Comparison of ENCODE assay signal across 15 cellular contexts in genomic region chr10:12541446-12542067, GRCh38.
DNase-seq lines count a peak whose midpoint lies in the region; ATAC-seq and TF ChIP-seq lines count a peak whose summit lies in the region.
"Had no signal": no experiment of that assay in that cellular context is flagged by ENCODE, and none has a peak within 500 bp of the region (broad histone marks: within the 10 kb centered on the region; RNA-seq: fewer than 3 reads in every experiment).

No MANE protein-coding gene starts in this region.

- H2AFZ ChIP-seq in PC-9 = no peak overlapping the region

- DNase-seq in cardiac septum (ENCODE audit: low spot score) (peak; percentile 68), heart right ventricle (no peak), neural crest cell (ENCODE audit: low read depth, low spot score) (no peak), OCI-M2 (lab: John Stamatoyannopoulos, UW; ENCODE audit: unreplicated experiment) (no peak), PC-9 (no peak)
- no peak for DNase-seq in activated T-helper 2 cell treated with anti-CD3 and anti-CD28 coated beads, Interferon-gamma antibody, Interleukin-2, Interleukin-4, amounts not matched to agents 10 μg/mL and 5 μg/mL and 100 μg/mL, durations not matched to agents 14 hours and 24 hours and 36 hours (ENCODE audit: low spot score)
- DNase-seq: AML-193; EL; MG63; NCI-H2029; NCI-H524; NK-92 treated with Interleukin-12 subunit alpha and Interleukin-12 subunit beta, amount 100 ng/mL, for 24 hours; OCI-M1 had no signal

- no peaks in the 10 kb centered on the region for H3K79me2 ChIP-seq in PC-9 (ENCODE audit: low read depth)

- intact Hi-C loops in cardiac septum (cut with DNase I) = no loop called here
- intact Hi-C loops in heart right ventricle (cut with DNase I) = no loop called here
- intact Hi-C loops in activated T-helper 2 cell treated with anti-CD3 and anti-CD28 coated beads, Interferon-gamma antibody, Interleukin-2, Interleukin-4, amounts not matched to agents 10 μg/mL and 5 μg/mL and 100 μg/mL, durations not matched to agents 14 hours and 24 hours and 36 hours (cut with micrococcal nuclease) = no loop called here
- intact Hi-C loops in PC-9 (cut with micrococcal nuclease; ENCODE audit: unreplicated experiment) = no loop called here

- no peak overlapping the region for H3K4me2 ChIP-seq in PC-9

- peaks cover 7% of the 10 kb centered on the region for H3K9me3 Mint-ChIP-seq in neural crest cell
- peaks cover 17% of the 10 kb centered on the region for H3K9me3 Mint-ChIP-seq in activated T-helper 2 cell treated with anti-CD3 and anti-CD28 coated beads, Interferon-gamma antibody, Interleukin-2, Interleukin-4, amounts not matched to agents 10 μg/mL and 5 μg/mL and 100 μg/mL, durations not matched to agents 14 hours and 24 hours and 36 hours

- ATAC-seq in heart right ventricle = no peak
- ATAC-seq: HepG2 had no signal

- peak overlapping the region; percentile 76 for H3K27ac Mint-ChIP-seq in neural crest cell (ENCODE audit: unreplicated experiment)
- no peak overlapping the region for H3K27ac Mint-ChIP-seq in activated T-helper 2 cell treated with anti-CD3 and anti-CD28 coated beads, Interferon-gamma antibody, Interleukin-2, Interleukin-4, amounts not matched to agents 10 μg/mL and 5 μg/mL and 100 μg/mL, durations not matched to agents 14 hours and 24 hours and 36 hours

- 85% methylated on average over 11 of the region's 11 CpGs for WGBS in heart right ventricle, 2 donors

- H3K36me3 Mint-ChIP-seq in neural crest cell (ENCODE audit: low read depth) = peaks cover 3% of the 10 kb centered on the region
- H3K36me3 Mint-ChIP-seq in activated T-helper 2 cell treated with anti-CD3 and anti-CD28 coated beads, Interferon-gamma antibody, Interleukin-2, Interleukin-4, amounts not matched to agents 10 μg/mL and 5 μg/mL and 100 μg/mL, durations not matched to agents 14 hours and 24 hours and 36 hours (ENCODE audit: low read depth) = no peaks in the 10 kb centered on the region

- H3K9me2 ChIP-seq in PC-9 (ENCODE audit: insufficient read depth) = no peaks in the 10 kb centered on the region

- H3F3A ChIP-seq in PC-9 (ENCODE audit: insufficient read depth, low read depth) = no peaks in the 10 kb centered on the region

- no peak overlapping the region for H3K4me3 Mint-ChIP-seq in neural crest cell
- H3K4me3 Mint-ChIP-seq in activated T-helper 2 cell treated with anti-CD3 and anti-CD28 coated beads, Interferon-gamma antibody, Interleukin-2, Interleukin-4, amounts not matched to agents 10 μg/mL and 5 μg/mL and 100 μg/mL, durations not matched to agents 14 hours and 24 hours and 36 hours (ENCODE audit: low read depth) = no peak overlapping the region

- BruUV-seq in PC-9 (replicated peaks; lab: Mats Ljungman, UMichigan) = no TSS peak

- CTCF ChIA-PET in PC-9 (lab: Charles Lee) = no interaction called here

- H3K27ac ChIP-seq in heart right ventricle = no peak overlapping the region
- peak overlapping the region; percentile 51 for H3K27ac ChIP-seq in VCaP
- H3K27ac ChIP-seq in PC-9 = no peak overlapping the region

- TF ChIP-seq CTCF in heart right ventricle (IDR thresholded peaks at IDR 0.05) = no peak
- TF ChIP-seq CTCF in VCaP (conservative IDR thresholded peaks at IDR 0.05) = no peak
- no peak for TF ChIP-seq CTCF in neural crest cell (conservative IDR thresholded peaks at IDR 0.05)
- no peak for TF ChIP-seq CTCF in PC-9 (conservative IDR thresholded peaks at IDR 0.05)

- H3K4me3 ChIP-seq in heart right ventricle (no peak overlapping the region), PC-9 (no peak overlapping the region)
- H3K4me3 ChIP-seq: MG63 had no signal

- H3K4me1 Mint-ChIP-seq in neural crest cell = peaks cover 43% of the 10 kb centered on the region
- H3K4me1 Mint-ChIP-seq in activated T-helper 2 cell treated with anti-CD3 and anti-CD28 coated beads, Interferon-gamma antibody, Interleukin-2, Interleukin-4, amounts not matched to agents 10 μg/mL and 5 μg/mL and 100 μg/mL, durations not matched to agents 14 hours and 24 hours and 36 hours (ENCODE audit: low read depth) = peaks cover 11% of the 10 kb centered on the region

- H3K27me3 Mint-ChIP-seq in neural crest cell (ENCODE audit: low read depth) = no peaks in the 10 kb centered on the region
- no peaks in the 10 kb centered on the region for H3K27me3 Mint-ChIP-seq in activated T-helper 2 cell treated with anti-CD3 and anti-CD28 coated beads, Interferon-gamma antibody, Interleukin-2, Interleukin-4, amounts not matched to agents 10 μg/mL and 5 μg/mL and 100 μg/mL, durations not matched to agents 14 hours and 24 hours and 36 hours (ENCODE audit: low read depth)

- no peaks in the 10 kb centered on the region for H4K20me1 ChIP-seq in PC-9 (ENCODE audit: insufficient read depth)

- no peaks in the 10 kb centered on the region for H3K27me3 ChIP-seq in heart right ventricle
- H3K27me3 ChIP-seq in PC-9 (ENCODE audit: insufficient read depth, low read depth) = no peaks in the 10 kb centered on the region
- H3K27me3 ChIP-seq: MG63 had no signal

- H3K36me3 ChIP-seq in heart right ventricle = no peaks in the 10 kb centered on the region
- no peaks in the 10 kb centered on the region for H3K36me3 ChIP-seq in PC-9 (ENCODE audit: low read depth)
- H3K36me3 ChIP-seq: MG63 had no signal

- H3K9me3 ChIP-seq in heart right ventricle = peaks cover 0 to 8% (median 0%) of the 10 kb centered on the region in 11 donors
- no peaks in the 10 kb centered on the region for H3K9me3 ChIP-seq in PC-9 (ENCODE audit: insufficient read depth, low read depth)
- H3K9me3 ChIP-seq: MG63 had no signal

- H3K4me1 ChIP-seq in heart right ventricle = peaks cover 0 to 3% (median 0%) of the 10 kb centered on the region in 9 donors
- no peaks in the 10 kb centered on the region for H3K4me1 ChIP-seq in PC-9 (replicated peaks; ENCODE audit: insufficient read depth)

- POLR2A ChIA-PET in PC-9 (lab: Charles Lee; ENCODE audit: unreplicated experiment) = no interaction called here
